Comparison of ENCODE assay signal across 9 cellular contexts in genomic region chr1:98749152-98749756, GRCh38.
A peak's percentile ranks its signal among the peaks of the same experiment; 100 is the strongest.
DNase-seq lines count a peak whose midpoint lies in the region; ATAC-seq, FAIRE-seq and TF ChIP-seq lines count a peak whose summit lies in the region.
"Had no signal": no experiment of that assay in that cellular context is flagged by ENCODE, and none has a peak within 500 bp of the region (broad histone marks: within the 10 kb centered on the region; RNA-seq: fewer than 3 reads in every experiment).

No MANE protein-coding gene starts in this region.

- TF ChIP-seq CTCF in KMS-11 (conservative IDR thresholded peaks at IDR 0.05; ENCODE audit: low read depth, low read length) (peak; percentile 50; the same call in 1 of the 2 replicates), GM12878 (IDR thresholded peaks at IDR 0.05 in 2 of 3, conservative IDR thresholded peaks at IDR 0.05 in 1 of 3; ENCODE audit: control insufficient read depth in 2 of 3, extremely low read depth in 1 of 3, insufficient read depth in 1 of 3, low read depth in 3 of 3, low read length in 3 of 3) (peak; percentile 18 to 42 (median 22); a peak in 2 of 6 replicates), osteocyte (IDR thresholded peaks at IDR 0.05) (peak; percentile 59)

- no peak overlapping the region for H3K4ac ChIP-seq in mesendoderm (ENCODE audit: low read depth, low read length)

- FAIRE-seq in GM12878 (lab: Jason Lieb, UNC) = no peak

- H3K9me3 ChIP-seq in GM12878 (replicated peaks; ENCODE audit: control insufficient read depth, insufficient read depth, low read length) = no peaks in the 10 kb centered on the region

- H2AK5ac ChIP-seq in mesendoderm (ENCODE audit: low read length) = no peak overlapping the region

- H3K9ac ChIP-seq in KMS-11 (no peak overlapping the region), GM12878 (ENCODE audit: control insufficient read depth, insufficient read depth, low read length) (no peak overlapping the region), mesendoderm (ENCODE audit: low read length) (no peak overlapping the region)

- no peak overlapping the region for H2BK120ac ChIP-seq in mesendoderm (ENCODE audit: low read depth, low read length)

- H3K79me1 ChIP-seq in mesendoderm (ENCODE audit: low read length) = no peaks in the 10 kb centered on the region

- no peak overlapping the region for H4K8ac ChIP-seq in mesendoderm (ENCODE audit: low read depth, low read length)

- BruUV-seq in GM12878 (replicated peaks; lab: Mats Ljungman, UMichigan) = no TSS peak

- intact Hi-C loops in GM12878 (cut with micrococcal nuclease; ENCODE audit: unreplicated experiment) = no loop called here

- H3K56ac ChIP-seq in mesendoderm (ENCODE audit: low read length) = no peak overlapping the region

- H2BK5ac ChIP-seq in mesendoderm (ENCODE audit: low read length) = no peak overlapping the region

- WGBS in GM12878 (ENCODE audit: insufficient coverage, insufficient replicate concordance, low lambda C conversion rate, missing lambda C conversion rate) = 0% methylated on average over 2 of the region's 2 CpGs
- no CpG with 5 or more reads among the region's 2 CpGs for WGBS in mesendoderm (ENCODE audit: extremely low coverage, insufficient coverage, low lambda C conversion rate)

- H3K4me3 ChIP-seq in KMS-11 (IDR thresholded peaks at IDR 0.05; ENCODE audit: insufficient read depth, low read depth, low read length) (no peak overlapping the region), GM12878 (no peak overlapping the region), mesendoderm (ENCODE audit: low read length) (no peak overlapping the region)

- POLR2A ChIA-PET in GM12878 (lab: Charles Lee) = no interaction called here

- H3K27me3 ChIP-seq in KMS-11 (ENCODE audit: insufficient read depth, low read depth) (no peaks in the 10 kb centered on the region), GM12878 (replicated peaks in 1 of 2; ENCODE audit: control insufficient read depth in 2 of 2, insufficient read depth in 2 of 2, low read length in 1 of 2) (no peaks in the 10 kb centered on the region), mesendoderm (ENCODE audit: insufficient read depth, low read length, poor library complexity) (no peaks in the 10 kb centered on the region)

- no peak overlapping the region for H3K23ac ChIP-seq in mesendoderm (ENCODE audit: low read length)

- H3K27me3 Mint-ChIP-seq in osteocyte (ENCODE audit: unreplicated experiment) = no peaks in the 10 kb centered on the region

- no peak overlapping the region for H3K18ac ChIP-seq in mesendoderm (ENCODE audit: low read length)

- H3K4me1 Mint-ChIP-seq in osteocyte (ENCODE audit: unreplicated experiment) = no peaks in the 10 kb centered on the region

- no peak for TF ChIP-seq EP300 in GM12878 (IDR thresholded peaks at IDR 0.05; ENCODE audit: borderline replicate concordance in 1 of 2, control insufficient read depth in 1 of 2, low read depth in 2 of 2, low read length in 2 of 2)

- DNase-seq in NCI-H2227 (lab: John Stamatoyannopoulos, UW; ENCODE audit: unreplicated experiment) (peak; percentile 10), NCI-H2227 treated with DMSO at 0.1 percent for 48 hours (lab: John Stamatoyannopoulos, UW) (no peak), GM12878 (ENCODE audit: low read depth, low spot score) (no peak), osteocyte (ENCODE audit: extremely low spot score, unreplicated experiment) (no peak), mesendoderm (no peak)
- DNase-seq: DMS79 treated with DMSO at 0.1 percent for 48 hours had no signal

- no peak overlapping the region for H3K4me3 Mint-ChIP-seq in osteocyte (ENCODE audit: unreplicated experiment)

- H4K20me1 ChIP-seq in KMS-11 (ENCODE audit: insufficient read depth) (no peaks in the 10 kb centered on the region), GM12878 (ENCODE audit: control insufficient read depth, insufficient read depth) (no peaks in the 10 kb centered on the region)

- RAD21 ChIA-PET in GM12878 (lab: Charles Lee; ENCODE audit: unreplicated experiment) = interaction anchor here (0.5 to 1.8 kb wide), 12 partner anchors 10 to 1534 kb away, joined by 3 to 7 read pairs (median 4); no protein-coding TSS in a partner anchor

- H3K36me3 Mint-ChIP-seq in osteocyte (ENCODE audit: unreplicated experiment) = peaks cover 3% of the 10 kb centered on the region

- H2AFZ ChIP-seq in KMS-11 (ENCODE audit: low read depth) (no peak overlapping the region), GM12878 (ENCODE audit: control insufficient read depth, low read depth, low read length) (no peak overlapping the region)

- ATAC-seq in GM12878 = peak; percentile 59
- no peak for ATAC-seq in GM21381 (IDR thresholded peaks at IDR 0.05; ENCODE audit: unreplicated experiment)
- ATAC-seq in HG03439 (IDR thresholded peaks at IDR 0.05; ENCODE audit: unreplicated experiment) = no peak

- H3K4me1 ChIP-seq in KMS-11 (ENCODE audit: low read depth, poor library complexity, severe bottlenecking) (no peaks in the 10 kb centered on the region), GM12878 (ENCODE audit: control insufficient read depth, insufficient read depth, low read length) (no peaks in the 10 kb centered on the region), mesendoderm (ENCODE audit: control insufficient read depth, low read depth, low read length) (no peaks in the 10 kb centered on the region)

- H3K27ac ChIP-seq in KMS-11 (no peak overlapping the region), GM12878 (ENCODE audit: control insufficient read depth, insufficient read depth) (no peak overlapping the region), mesendoderm (ENCODE audit: low read depth, low read length) (no peak overlapping the region)

- no peaks in the 10 kb centered on the region for H3K9me3 Mint-ChIP-seq in osteocyte (ENCODE audit: unreplicated experiment)

- CTCF ChIA-PET in GM12878 (lab: Yijun Ruan, JAX) = interaction anchor here (0.7 to 6.0 kb wide), 18 partner anchors 12 to 778 kb away, joined by 3 to 57 read pairs (median 4); no protein-coding TSS in a partner anchor

- peak; percentile 31; the same call in 1 of the 2 replicates for TF ChIP-seq RAD21 in GM12878 (IDR thresholded peaks at IDR 0.05; ENCODE audit: insufficient read depth, low read depth, low read length)

- H3K36me3 ChIP-seq in KMS-11 (ENCODE audit: insufficient read depth) (no peaks in the 10 kb centered on the region), GM12878 (ENCODE audit: control insufficient read depth in 2 of 2, insufficient read depth in 2 of 2, low read length in 1 of 2) (no peaks in the 10 kb centered on the region), mesendoderm (ENCODE audit: control insufficient read depth, insufficient read depth, low read length) (no peaks in the 10 kb centered on the region)

- H3K4me2 ChIP-seq in KMS-11 (no peak overlapping the region), GM12878 (ENCODE audit: control insufficient read depth, insufficient read depth) (no peak overlapping the region), mesendoderm (ENCODE audit: low read length) (no peak overlapping the region)

- no peak overlapping the region for H2BK15ac ChIP-seq in mesendoderm (replicated peaks; ENCODE audit: low read depth)

- no peak for TF ChIP-seq POLR2A in GM12878 (IDR thresholded peaks at IDR 0.05; ENCODE audit: low read depth, low read length)

- in situ Hi-C loops in GM12878 (cut with MboI) = no loop called here

- SMC1A ChIA-PET in GM12878 (lab: Charles Lee; ENCODE audit: uncharacterized antibody, unreplicated experiment) = interaction anchor here (0.6 to 3.5 kb wide), 19 partner anchors 11 to 731 kb away, joined by 3 to 42 read pairs (median 3); no protein-coding TSS in a partner anchor

- H3K79me2 ChIP-seq in KMS-11 (ENCODE audit: insufficient read depth, low read depth) (no peaks in the 10 kb centered on the region), GM12878 (ENCODE audit: control insufficient read depth, insufficient read depth, low read length) (no peaks in the 10 kb centered on the region), mesendoderm (ENCODE audit: control insufficient read depth, insufficient read depth, low read length) (no peaks in the 10 kb centered on the region)

- no peak overlapping the region for H4K5ac ChIP-seq in mesendoderm (ENCODE audit: low read length)

- H3K27ac Mint-ChIP-seq in osteocyte (ENCODE audit: unreplicated experiment) = no peak overlapping the region

TF ChIP-seq in GM12878, 131 proteins besides CTCF, POLR2A, EP300 and RAD21:
- peak; percentile 27; the same call in 1 of the 2 replicates for TF ChIP-seq SMC3 (IDR thresholded peaks at IDR 0.05; ENCODE audit: borderline replicate concordance, low read length)
- no peak for TF ChIP-seq SPI1 (IDR thresholded peaks at IDR 0.05; ENCODE audit: borderline replicate concordance, insufficient read depth, low read depth, low read length)
- TF ChIP-seq ZNF384 (IDR thresholded peaks at IDR 0.05; ENCODE audit: borderline replicate concordance, low read depth, low read length) = no peak
TF ChIP-seq in GM12878: peak in this region for 1.
